27 cellular contexts compared by ENCODE assay signal in genomic region chrX:80184854-80185253, GRCh38.
"Had no signal": no experiment of that assay in that cellular context is flagged by ENCODE, and none has a peak within 500 bp of the region (broad histone marks: within the 10 kb centered on the region; RNA-seq: fewer than 3 reads in every experiment).

No MANE protein-coding gene starts in this region.

- H3K4me1 Mint-ChIP-seq: activated CD4-positive, alpha-beta T cell treated with anti-CD3 and anti-CD28 coated beads, Interleukin-2, amount 10 ng/mL, durations not matched to agents 7 days and 5 days; activated naive CD8-positive, alpha-beta T cell treated with anti-CD3 and anti-CD28 coated beads, Interleukin-2, amount 50 U/mL, for 24 hours; brain; central memory CD8-positive, alpha-beta T cell; T-cell had no signal

- H3K36me3 Mint-ChIP-seq: activated CD4-positive, alpha-beta memory T cell treated with anti-CD3 and anti-CD28 coated beads for 36 hours; activated naive CD4-positive, alpha-beta T cell treated with anti-CD3 and anti-CD28 coated beads, Interleukin-2, amount 50 U/mL, for 72 hours; brain; T-cell had no signal

- H3K27me3 Mint-ChIP-seq: activated CD4-positive, alpha-beta memory T cell treated with anti-CD3 and anti-CD28 coated beads for 36 hours; activated CD4-positive, alpha-beta T cell treated with anti-CD3 and anti-CD28 coated beads, Interleukin-2, amount 10 ng/mL, durations not matched to agents 7 days and 5 days; activated naive CD8-positive, alpha-beta T cell treated with anti-CD3 and anti-CD28 coated beads, Interleukin-2, amount 50 U/mL, for 24 hours; brain; central memory CD8-positive, alpha-beta T cell had no signal

- H3K4me3 ChIP-seq: ascending aorta, SK-N-MC had no signal

- H3K9me3 Mint-ChIP-seq: activated CD4-positive, alpha-beta memory T cell treated with anti-CD3 and anti-CD28 coated beads for 36 hours; activated CD4-positive, alpha-beta T cell treated with anti-CD3 and anti-CD28 coated beads, Interleukin-2, amount 10 ng/mL, durations not matched to agents 7 days and 5 days; activated naive CD4-positive, alpha-beta T cell treated with anti-CD3 and anti-CD28 coated beads, Interleukin-2, amount 50 U/mL, for 72 hours; activated naive CD8-positive, alpha-beta T cell treated with anti-CD3 and anti-CD28 coated beads, Interleukin-2, amount 50 U/mL, for 24 hours; activated T-cell treated with anti-CD3 and anti-CD28 coated beads, Interleukin-2, amount 50 U/mL, for 4 hours; central memory CD8-positive, alpha-beta T cell had no signal

- H3K27ac Mint-ChIP-seq: activated CD4-positive, alpha-beta memory T cell treated with anti-CD3 and anti-CD28 coated beads for 36 hours; activated CD4-positive, alpha-beta T cell treated with anti-CD3 and anti-CD28 coated beads, Interleukin-2, amount 10 ng/mL, durations not matched to agents 7 days and 5 days; activated naive CD4-positive, alpha-beta T cell treated with anti-CD3 and anti-CD28 coated beads, Interleukin-2, amount 50 U/mL, for 72 hours; activated naive CD8-positive, alpha-beta T cell treated with anti-CD3 and anti-CD28 coated beads, Interleukin-2, amount 50 U/mL, for 24 hours; brain; T-cell had no signal

- H3K27ac ChIP-seq: ascending aorta, SK-N-MC had no signal

- H3K27me3 ChIP-seq: ascending aorta had no signal

- H3K4me3 Mint-ChIP-seq: activated CD4-positive, alpha-beta memory T cell treated with anti-CD3 and anti-CD28 coated beads for 36 hours; activated CD4-positive, alpha-beta T cell treated with anti-CD3 and anti-CD28 coated beads, Interleukin-2, amount 10 ng/mL, durations not matched to agents 7 days and 5 days; activated naive CD8-positive, alpha-beta T cell treated with anti-CD3 and anti-CD28 coated beads, Interleukin-2, amount 50 U/mL, for 24 hours; activated T-cell treated with anti-CD3 and anti-CD28 coated beads, Interleukin-2, amount 50 U/mL, for 4 hours; brain; central memory CD8-positive, alpha-beta T cell; T-cell had no signal

- DNase-seq: activated CD4-positive, alpha-beta memory T cell treated with anti-CD3 and anti-CD28 coated beads for 36 hours; activated CD4-positive, alpha-beta T cell treated with anti-CD3 and anti-CD28 coated beads, Interleukin-2, amount 10 ng/mL, durations not matched to agents 7 days and 5 days; activated CD4-positive, CD25-positive, alpha-beta regulatory T cell; activated CD8-positive, alpha-beta memory T cell treated with anti-CD3 and anti-CD28 coated beads for 24 hours; activated effector memory CD4-positive, alpha-beta T cell treated with anti-CD3 and anti-CD28 coated beads, Interleukin-2, amount 50 U/mL, for 16 hours; activated naive CD4-positive, alpha-beta T cell treated with Interleukin-2 at 50 U/mL for 16 hours; activated naive CD8-positive, alpha-beta T cell treated with anti-CD3 and anti-CD28 coated beads, Interleukin-2, amount 50 U/mL, for 24 hours; activated T-cell treated with anti-CD3 and anti-CD28 coated beads, Interleukin-2, amount 50 U/mL, for 4 hours; amniotic stem cell; NCI-H1092 treated with DMSO at 0.1 percent for 48 hours; NCI-H1417 treated with DMSO at 0.1 percent for 48 hours; NCI-H1694; NCI-H2029; NCI-H2107; NCI-H2171 treated with DMSO at 0.1 percent for 48 hours; NCI-H226; NCI-H524; RPMI8226; T-cell; T-helper 2 cell; T1000 had no signal

- H3K9me3 ChIP-seq: ascending aorta had no signal

- H3K36me3 ChIP-seq: ascending aorta had no signal

- H3K4me1 ChIP-seq: ascending aorta had no signal

- ATAC-seq: activated naive CD4-positive, alpha-beta T cell treated with anti-CD3 and anti-CD28 coated beads, Interleukin-2, amount 50 U/mL, for 72 hours; activated naive CD8-positive, alpha-beta T cell treated with anti-CD3 and anti-CD28 coated beads, Interleukin-2, amount 50 U/mL, for 24 hours; activated T-cell treated with anti-CD3 and anti-CD28 coated beads, Interleukin-2, amount 50 U/mL, for 4 hours; Right ventricle myocardium inferior; T-cell had no signal
